9 cellular contexts compared by ENCODE assay signal in the genomic region with DNA sequence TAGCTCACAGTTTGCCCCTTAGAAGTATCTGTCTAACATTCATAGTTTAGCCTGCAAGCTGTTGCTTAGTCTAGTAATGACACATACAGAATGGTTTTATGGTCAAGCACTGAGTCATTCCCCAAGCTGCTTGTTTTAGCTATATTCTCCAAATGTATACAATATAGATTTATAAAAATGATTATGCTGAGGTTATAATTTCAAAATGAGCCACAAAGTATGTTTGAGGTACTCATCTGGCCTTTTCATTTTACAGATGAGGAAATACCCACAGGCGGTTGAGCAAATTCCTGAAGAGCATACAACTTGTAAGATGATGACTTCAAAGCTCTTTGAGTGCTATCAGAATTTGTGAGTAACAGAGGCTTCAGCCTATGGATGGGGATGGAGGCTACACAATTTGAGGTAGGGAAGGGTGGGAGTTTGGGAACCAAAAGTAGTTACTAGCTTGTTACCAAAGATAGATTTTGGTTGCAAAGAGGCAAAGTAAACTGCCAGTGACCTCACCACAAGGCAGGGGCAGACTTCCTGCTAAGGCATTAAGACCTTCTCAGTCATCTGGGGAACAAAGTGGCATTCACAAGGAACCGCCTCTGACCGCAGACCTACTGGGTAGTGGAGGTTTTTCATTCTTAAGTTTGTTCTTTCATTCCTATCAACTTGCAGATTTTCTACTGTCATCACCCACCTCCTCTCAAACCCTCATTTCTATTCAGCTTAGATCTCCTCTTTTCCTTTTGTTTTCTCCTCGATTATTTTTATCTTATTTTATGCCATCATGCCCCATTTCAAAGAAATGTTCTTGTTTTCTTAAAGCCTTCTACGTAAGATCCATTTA.
A peak's percentile ranks its signal among the peaks of the same experiment; 100 is the strongest.
DNase-seq lines count a peak whose midpoint lies in the region; ATAC-seq and TF ChIP-seq lines count a peak whose summit lies in the region.
"Had no signal": no experiment of that assay in that cellular context is flagged by ENCODE, and none has a peak within 500 bp of the region (broad histone marks: within the 10 kb centered on the region; RNA-seq: fewer than 3 reads in every experiment).

No MANE protein-coding gene starts in this region.

- peak; percentile 50 for DNase-seq in NB4 (ENCODE audit: low read depth)
- peak; percentile 73 for DNase-seq in dedifferentiated amniotic fluid mesenchymal stem cell (ENCODE audit: extremely low spot score)
- peak; percentile 40 to 89 for DNase-seq in stimulated activated effector memory CD8-positive, alpha-beta T cell treated with anti-CD3 and anti-CD28 coated beads, Interleukin-12 subunit alpha, Interleukin-12 subunit beta, amount 100 ng/mL, for 72 hours (ENCODE audit: low spot score in 2 of 2)
- no peak for DNase-seq in NCI-H1417 (lab: John Stamatoyannopoulos, UW)
- no peak for DNase-seq in effector CD8-positive, alpha-beta T cell (lab: John Stamatoyannopoulos, UW)
- no peak for DNase-seq in NOMO-1 (lab: John Stamatoyannopoulos, UW; ENCODE audit: unreplicated experiment in 2 of 2)
- DNase-seq: activated B cell treated with CpG ODN at 0.5 μM for 24 hours had no signal

- ATAC-seq in GM18858 (IDR thresholded peaks at IDR 0.05; ENCODE audit: unreplicated experiment) (peak; percentile 83), HG02588 (IDR thresholded peaks at IDR 0.05; ENCODE audit: unreplicated experiment) (peak; percentile 77)
- peak; percentile 91 for ATAC-seq in stimulated activated effector memory CD8-positive, alpha-beta T cell treated with anti-CD3 and anti-CD28 coated beads, Interleukin-12 subunit alpha, Interleukin-12 subunit beta, amount 100 ng/mL, for 72 hours

- no peak overlapping the region for H3K4me3 ChIP-seq in NB4 (ENCODE audit: low read depth, low read length)

- no peak for TF ChIP-seq CTCF in NB4 (IDR thresholded peaks at IDR 0.05; ENCODE audit: low read depth, low read length)

- H3K4me3 Mint-ChIP-seq in stimulated activated effector memory CD8-positive, alpha-beta T cell treated with anti-CD3 and anti-CD28 coated beads, Interleukin-12 subunit alpha, Interleukin-12 subunit beta, amount 100 ng/mL, for 72 hours = peak overlapping the region; percentile 64
- H3K4me3 Mint-ChIP-seq: activated B cell treated with CpG ODN at 0.5 μM for 24 hours had no signal

- peak overlapping the region; percentile 90 for H3K27ac Mint-ChIP-seq in stimulated activated effector memory CD8-positive, alpha-beta T cell treated with anti-CD3 and anti-CD28 coated beads, Interleukin-12 subunit alpha, Interleukin-12 subunit beta, amount 100 ng/mL, for 72 hours
- H3K27ac Mint-ChIP-seq: activated B cell treated with CpG ODN at 0.5 μM for 24 hours had no signal

- peaks cover 20% of the 10 kb centered on the region for H3K4me1 Mint-ChIP-seq in stimulated activated effector memory CD8-positive, alpha-beta T cell treated with anti-CD3 and anti-CD28 coated beads, Interleukin-12 subunit alpha, Interleukin-12 subunit beta, amount 100 ng/mL, for 72 hours
- H3K4me1 Mint-ChIP-seq: activated B cell treated with CpG ODN at 0.5 μM for 24 hours had no signal

- H3K9me3 Mint-ChIP-seq in stimulated activated effector memory CD8-positive, alpha-beta T cell treated with anti-CD3 and anti-CD28 coated beads, Interleukin-12 subunit alpha, Interleukin-12 subunit beta, amount 100 ng/mL, for 72 hours = no peaks in the 10 kb centered on the region
- H3K9me3 Mint-ChIP-seq: activated B cell treated with CpG ODN at 0.5 μM for 24 hours had no signal

- no peak for TF ChIP-seq POLR2A in NB4 (IDR thresholded peaks at IDR 0.05; ENCODE audit: extremely low read depth, insufficient read length)

- peaks cover 7% of the 10 kb centered on the region for H3K36me3 Mint-ChIP-seq in stimulated activated effector memory CD8-positive, alpha-beta T cell treated with anti-CD3 and anti-CD28 coated beads, Interleukin-12 subunit alpha, Interleukin-12 subunit beta, amount 100 ng/mL, for 72 hours

Comparison
In these comparisons a context has a peak if more than half of its experiments do, and no peak if none do; other contexts are left out.
1. DNase-seq: peak in NB4 (single experiment), dedifferentiated amniotic fluid mesenchymal stem cell (single experiment) and stimulated activated effector memory CD8-positive, alpha-beta T cell treated with anti-CD3 and anti-CD28 coated beads, Interleukin-12 subunit alpha, Interleukin-12 subunit beta, amount 100 ng/mL, for 72 hours (2 of 2); none in NCI-H1417 (0 of 3), effector CD8-positive, alpha-beta T cell (single experiment) and NOMO-1 (0 of 2).
2. Peak in every context shown above with its lines, with median percentiles within 50 percentile points of each other: ATAC-seq.